In genomic region chr10:30553625-30554442, GRCh38 we compare ENCODE assay signal across 10 cellular contexts.
DNase-seq lines count a peak whose midpoint lies in the region; ATAC-seq, FAIRE-seq and TF ChIP-seq lines count a peak whose summit lies in the region.
"Had no signal": no experiment of that assay in that cellular context is flagged by ENCODE, and none has a peak within 500 bp of the region (broad histone marks: within the 10 kb centered on the region; RNA-seq: fewer than 3 reads in every experiment).

No MANE protein-coding gene starts in this region.

- H3K9me3 ChIP-seq in A549 (0 out of 3 replicates have a peak, but pooled peaks cover under 1% of the 10 kb centered on the region), Karpas-422 (ENCODE audit: low read length) (no peaks in the 10 kb centered on the region)

- TF ChIP-seq EP300 in A549 (IDR thresholded peaks at IDR 0.05) = no peak

- peak overlapping the region; percentile 23 for H2AFZ ChIP-seq in Karpas-422 (ENCODE audit: low read length)
- H2AFZ ChIP-seq: PC-9 had no signal

- H3K36me3 Mint-ChIP-seq in mesothelial cell of epicardium = no peaks in the 10 kb centered on the region

- TF ChIP-seq RAD21 in A549 (conservative IDR thresholded peaks at IDR 0.05 in 1 of 2, IDR thresholded peaks at IDR 0.05 in 1 of 2) = no peak

- H3K9me2 ChIP-seq in Karpas-422 (replicated peaks; ENCODE audit: insufficient read depth, low read length) = no peaks in the 10 kb centered on the region

- POLR2A ChIA-PET in A549 (lab: Yijun Ruan, JAX) = no interaction called here

- H3K9ac ChIP-seq in Karpas-422 (ENCODE audit: low read length) = no peak overlapping the region

- no peak for TF ChIP-seq POLR2A in A549 (IDR thresholded peaks at IDR 0.05; ENCODE audit: low read length)

- H3K4me3 ChIP-seq in A549 = no peak overlapping the region
- H3K4me3 ChIP-seq in Karpas-422 (ENCODE audit: low read length) = no peak overlapping the region
- no peak overlapping the region for H3K4me3 ChIP-seq in epithelial cell of esophagus (ENCODE audit: low read length)
- H3K4me3 ChIP-seq: PC-9 had no signal

- H3K4me1 ChIP-seq in A549 (peaks cover 19% of the 10 kb centered on the region), Karpas-422 (ENCODE audit: low read length) (no peaks in the 10 kb centered on the region)

- 56% methylated on average over 12 of the region's 12 CpGs for WGBS in A549 (ENCODE audit: missing lambda C conversion rate)

- peaks cover 30% of the 10 kb centered on the region for H3K4me1 Mint-ChIP-seq in mesothelial cell of epicardium

- no peaks in the 10 kb centered on the region for H3K9me3 Mint-ChIP-seq in mesothelial cell of epicardium

- H3K36me3 ChIP-seq in Karpas-422 (ENCODE audit: insufficient read depth, low read length) = no peaks in the 10 kb centered on the region

- CTCF ChIA-PET in A549 (lab: Yijun Ruan, JAX) = interaction anchor here (0.9 to 2.4 kb wide), 6 partner anchors 9 to 162 kb away, joined by 3 to 10 read pairs (median 6); no protein-coding TSS in a partner anchor

- no peaks in the 10 kb centered on the region for H4K20me1 ChIP-seq in Karpas-422 (ENCODE audit: insufficient read depth, low read depth, low read length)

- peak overlapping the region; percentile 40 for H3K4me3 Mint-ChIP-seq in mesothelial cell of epicardium

- no peaks in the 10 kb centered on the region for H3K27me3 ChIP-seq in Karpas-422 (ENCODE audit: low read length)

- TF ChIP-seq CTCF in A549 (IDR thresholded peaks at IDR 0.05) = no peak
- TF ChIP-seq CTCF in epithelial cell of esophagus (IDR thresholded peaks at IDR 0.05; ENCODE audit: insufficient read depth, low read depth, low read length, missing control alignments) = no peak
- no peak for TF ChIP-seq CTCF in mesothelial cell of epicardium (IDR thresholded peaks at IDR 0.05; ENCODE audit: unreplicated experiment)

- FAIRE-seq in A549 (lab: Jason Lieb, UNC) = peak; percentile 28

- peak overlapping the region; percentile 14 for H3K27ac Mint-ChIP-seq in mesothelial cell of epicardium

- ATAC-seq in A549 = peak; percentile 39 to 83; a peak in 3 of 6 replicates
- no peak for ATAC-seq in GM18502 (IDR thresholded peaks at IDR 0.05; ENCODE audit: poor library complexity, unreplicated experiment)
- no peak for ATAC-seq in GM21367 (IDR thresholded peaks at IDR 0.05; ENCODE audit: unreplicated experiment)

- H3K27ac ChIP-seq in A549 (peak overlapping the region; percentile 48 to 87), Karpas-422 (ENCODE audit: low read length) (no peak overlapping the region)
- H3K27ac ChIP-seq: PC-9 had no signal

- peak overlapping the region; percentile 1; the same call in 1 of the 3 replicates for H3K4me2 ChIP-seq in A549
- H3K4me2 ChIP-seq in Karpas-422 (ENCODE audit: low read depth, low read length, poor library complexity, severe bottlenecking) = peak overlapping the region; percentile 39
- H3K4me2 ChIP-seq: PC-9 had no signal

- H3K79me2 ChIP-seq in Karpas-422 (ENCODE audit: low read length) = no peaks in the 10 kb centered on the region

- peak; percentile 41 to 52 for DNase-seq in A549 (ENCODE audit: low read depth in 1 of 2, low spot score in 1 of 2)
- DNase-seq in Karpas-422 = no peak
- peak; percentile 55 for DNase-seq in epithelial cell of esophagus (ENCODE audit: low read depth)
- DNase-seq in mesothelial cell of epicardium (ENCODE audit: low spot score in 2 of 2, unreplicated experiment in 2 of 2) = no peak
- no peak for DNase-seq in RKO (ENCODE audit: low spot score)
- no peak for DNase-seq in GM19238 (ENCODE audit: insufficient read length, low spot score)
- DNase-seq: GF-D8 had no signal

- no peaks in the 10 kb centered on the region for H3K27me3 Mint-ChIP-seq in mesothelial cell of epicardium (ENCODE audit: low read depth)

TF ChIP-seq in A549, 52 proteins besides CTCF, POLR2A, EP300 and RAD21:
- TF ChIP-seq ZNF302 (CRISPR knock-in tag; IDR thresholded peaks at IDR 0.05) (no peak), USF2 (IDR thresholded peaks at IDR 0.05) (peak; percentile 65)

Comparison
In these comparisons a context has a peak if more than half of its experiments do, and no peak if none do; other contexts are left out.
1. ATAC-seq: peak in A549 (2 of 2); none in GM18502 (single experiment) and GM21367 (single experiment).
2. DNase-seq: peak in A549 (2 of 2) and epithelial cell of esophagus (single experiment); none in Karpas-422 (single experiment), mesothelial cell of epicardium (0 of 2), RKO (single experiment) and GM19238 (single experiment).